Comparison of ENCODE assay signal across 15 cellular contexts in genomic region chr7:121079425-121080169, GRCh38.
A peak's percentile ranks its signal among the peaks of the same experiment; 100 is the strongest.
DNase-seq lines count a peak whose midpoint lies in the region; ATAC-seq and TF ChIP-seq lines count a peak whose summit lies in the region.
"Had no signal": no experiment of that assay in that cellular context is flagged by ENCODE, and none has a peak within 500 bp of the region (broad histone marks: within the 10 kb centered on the region; RNA-seq: fewer than 3 reads in every experiment).

No MANE protein-coding gene starts in this region.

- H3K36me3 ChIP-seq in CD8-positive, alpha-beta memory T cell (ENCODE audit: insufficient read depth, low read length) = no peaks in the 10 kb centered on the region
- H3K36me3 ChIP-seq in osteoblast (ENCODE audit: insufficient read depth, low read length) = no peaks in the 10 kb centered on the region
- H3K36me3 ChIP-seq: adrenal gland had no signal

- no peaks in the 10 kb centered on the region for H3K79me2 ChIP-seq in osteoblast (ENCODE audit: insufficient read depth, low read length)

- no peaks in the 10 kb centered on the region for H3K9me3 ChIP-seq in CD8-positive, alpha-beta memory T cell (ENCODE audit: low read length)
- no peaks in the 10 kb centered on the region for H3K9me3 ChIP-seq in osteoblast (ENCODE audit: low read depth, low read length)
- H3K9me3 ChIP-seq: adrenal gland had no signal

- peaks cover 7 to 21% of the 10 kb centered on the region in 2 donors for H3K27me3 Mint-ChIP-seq in CD8-positive, alpha-beta memory T cell
- H3K27me3 Mint-ChIP-seq in T-helper 2 cell treated with Interferon-gamma antibody and Interleukin-4, amounts not matched to agents 5 μg/mL and 100 μg/mL, for 36 hours (ENCODE audit: low read depth) = peaks cover 17% of the 10 kb centered on the region

- no peaks in the 10 kb centered on the region for H3K9me3 Mint-ChIP-seq in CD8-positive, alpha-beta memory T cell
- no peaks in the 10 kb centered on the region for H3K9me3 Mint-ChIP-seq in T-helper 2 cell treated with Interferon-gamma antibody and Interleukin-4, amounts not matched to agents 5 μg/mL and 100 μg/mL, for 36 hours
- H3K9me3 Mint-ChIP-seq: CD4-positive, alpha-beta T cell; stimulated activated naive CD8-positive, alpha-beta T cell treated with anti-CD3 and anti-CD28 coated beads, Interleukin-15, Interleukin-2, amounts not matched to agents 100 ng/mL and 50 ng/mL, for 24 hours had no signal

- CTCF ChIA-PET in CD8-positive, alpha-beta memory T cell (lab: Charles Lee) = no interaction called here

- H3K27ac Mint-ChIP-seq in CD8-positive, alpha-beta memory T cell = no peak overlapping the region
- no peak overlapping the region for H3K27ac Mint-ChIP-seq in T-helper 2 cell treated with Interferon-gamma antibody and Interleukin-4, amounts not matched to agents 5 μg/mL and 100 μg/mL, for 36 hours
- H3K27ac Mint-ChIP-seq: CD4-positive, alpha-beta T cell; stimulated activated naive CD8-positive, alpha-beta T cell treated with anti-CD3 and anti-CD28 coated beads, Interleukin-15, Interleukin-2, amounts not matched to agents 100 ng/mL and 50 ng/mL, for 24 hours had no signal

- no peaks in the 10 kb centered on the region for H3K4me1 Mint-ChIP-seq in CD8-positive, alpha-beta memory T cell
- H3K4me1 Mint-ChIP-seq in T-helper 2 cell treated with Interferon-gamma antibody and Interleukin-4, amounts not matched to agents 5 μg/mL and 100 μg/mL, for 36 hours (ENCODE audit: low read depth) = no peaks in the 10 kb centered on the region

- H3K4me2 ChIP-seq in osteoblast (ENCODE audit: insufficient read depth, low read length) = no peak overlapping the region

- no peak overlapping the region for H3K4me3 ChIP-seq in CD8-positive, alpha-beta memory T cell (ENCODE audit: low read length)
- H3K4me3 ChIP-seq in osteoblast (ENCODE audit: insufficient read depth, low read length) = no peak overlapping the region
- H3K4me3 ChIP-seq: adrenal gland had no signal

- DNase-seq in CD8-positive, alpha-beta memory T cell = no peak
- peak; percentile 25 for DNase-seq in NCI-H69 (lab: John Stamatoyannopoulos, UW)
- DNase-seq in fibroblast of gingiva (ENCODE audit: low read depth) = peak; percentile 11
- DNase-seq in osteoblast (ENCODE audit: insufficient read length, low spot score, missing footprints) = no peak
- no peak for DNase-seq in T-helper 2 cell treated with Interferon-gamma antibody and Interleukin-4, amounts not matched to agents 5 μg/mL and 100 μg/mL, for 36 hours (ENCODE audit: low spot score)
- DNase-seq in NCI-H1930 (lab: John Stamatoyannopoulos, UW) = no peak
- no peak for DNase-seq in activated naive CD4-positive, alpha-beta T cell (lab: John Stamatoyannopoulos, UW)
- DNase-seq: adrenal gland; CD4-positive, alpha-beta T cell; KBM-7; NCI-H2081 treated with DMSO at 0.1 percent for 48 hours; posterior cingulate gyrus; SW 1271 had no signal

- no peaks in the 10 kb centered on the region for H3K36me3 Mint-ChIP-seq in CD8-positive, alpha-beta memory T cell
- H3K36me3 Mint-ChIP-seq in T-helper 2 cell treated with Interferon-gamma antibody and Interleukin-4, amounts not matched to agents 5 μg/mL and 100 μg/mL, for 36 hours (ENCODE audit: low read depth) = no peaks in the 10 kb centered on the region

- no peaks in the 10 kb centered on the region for H3K27me3 ChIP-seq in CD8-positive, alpha-beta memory T cell (ENCODE audit: insufficient read depth, low read length, poor library complexity, severe bottlenecking)
- no peaks in the 10 kb centered on the region for H3K27me3 ChIP-seq in osteoblast (ENCODE audit: insufficient read depth, low read length)
- H3K27me3 ChIP-seq: adrenal gland had no signal

- H4K20me1 ChIP-seq in osteoblast (ENCODE audit: insufficient read depth, low read length) = no peaks in the 10 kb centered on the region

- H3K4me3 Mint-ChIP-seq in CD8-positive, alpha-beta memory T cell = no peak overlapping the region
- H3K4me3 Mint-ChIP-seq in T-helper 2 cell treated with Interferon-gamma antibody and Interleukin-4, amounts not matched to agents 5 μg/mL and 100 μg/mL, for 36 hours = no peak overlapping the region
- H3K4me3 Mint-ChIP-seq: CD4-positive, alpha-beta T cell; stimulated activated naive CD8-positive, alpha-beta T cell treated with anti-CD3 and anti-CD28 coated beads, Interleukin-15, Interleukin-2, amounts not matched to agents 100 ng/mL and 50 ng/mL, for 24 hours had no signal

- no peaks in the 10 kb centered on the region for H3K4me1 ChIP-seq in CD8-positive, alpha-beta memory T cell (ENCODE audit: insufficient read depth, low read length)
- peaks cover 44% of the 10 kb centered on the region for H3K4me1 ChIP-seq in osteoblast (ENCODE audit: insufficient read depth, low read length)

- peak overlapping the region; percentile 78 for H3K27ac ChIP-seq in CD8-positive, alpha-beta memory T cell (ENCODE audit: low read depth, low read length)
- no peak overlapping the region for H3K27ac ChIP-seq in osteoblast (ENCODE audit: low read depth, low read length)
- H3K27ac ChIP-seq: adrenal gland had no signal

- POLR2A ChIA-PET in CD8-positive, alpha-beta memory T cell (lab: Charles Lee) = no interaction called here

- ATAC-seq in HG02610 (IDR thresholded peaks at IDR 0.05; ENCODE audit: unreplicated experiment) = no peak

- TF ChIP-seq CTCF in osteoblast (IDR thresholded peaks at IDR 0.05; ENCODE audit: extremely low read depth, low read depth, low read length) = peak; percentile 45

- H2AFZ ChIP-seq in osteoblast (ENCODE audit: low read length) = no peak overlapping the region

Comparison
In these comparisons a context has a peak if more than half of its experiments do, and no peak if none do; other contexts are left out.
1. DNase-seq: peak in NCI-H69 (single experiment) and fibroblast of gingiva (single experiment); none in CD8-positive, alpha-beta memory T cell (0 of 5), osteoblast (single experiment), T-helper 2 cell treated with Interferon-gamma antibody and Interleukin-4, amounts not matched to agents 5 μg/mL and 100 μg/mL, for 36 hours (single experiment), NCI-H1930 (0 of 2) and activated naive CD4-positive, alpha-beta T cell (0 of 4).